Comparison of ENCODE assay signal across 29 cellular contexts in the genomic region with DNA sequence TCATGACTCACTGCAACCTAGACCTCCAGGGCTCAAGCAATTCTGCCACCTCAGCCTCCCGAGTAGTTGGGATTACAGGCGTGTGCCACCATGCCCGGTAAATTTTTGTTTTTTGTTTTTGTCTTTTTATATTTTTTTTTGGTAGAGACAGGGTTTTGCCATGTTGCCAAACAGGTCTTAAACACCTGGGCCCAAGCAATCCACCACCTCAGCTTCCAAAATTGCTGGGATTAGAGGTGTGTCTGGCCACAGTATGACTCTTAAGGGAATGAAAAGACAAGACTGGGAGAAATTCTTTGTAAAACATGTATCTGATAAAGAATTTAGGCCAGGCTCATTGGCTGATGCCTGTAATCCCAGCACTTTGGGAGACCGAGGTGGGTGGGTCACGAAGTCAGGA. TPM values are rescaled to one million over a fixed set of nuclear protein-coding genes. Genes with fewer than 3 reads are reported as not detected.
"Had no signal": no experiment of that assay in that cellular context is flagged by ENCODE, and none has a peak within 500 bp of the region (broad histone marks: within the 10 kb centered on the region; RNA-seq: fewer than 3 reads in every experiment).

No MANE protein-coding gene starts in this region.

- ATAC-seq: activated CD4-positive, alpha-beta T cell treated with anti-CD3 and anti-CD28 coated beads for 36 hours; activated CD8-positive, alpha-beta memory T cell treated with anti-CD3 and anti-CD28 coated beads, Interleukin-2, amount 10 ng/mL, durations not matched to agents 7 days and 5 days; activated CD8-positive, alpha-beta T cell treated with anti-CD3 and anti-CD28 coated beads, Interleukin-2, amount 10 ng/mL, durations not matched to agents 7 days and 5 days; activated naive CD8-positive, alpha-beta T cell treated with anti-CD3 and anti-CD28 coated beads, Interleukin-2, amount 50 U/mL, for 24 hours had no signal

- H3K27ac ChIP-seq: ascending aorta, breast epithelium, VCaP had no signal

- H3K9me3 ChIP-seq: ascending aorta, breast epithelium had no signal

- H3K36me3 ChIP-seq: ascending aorta, breast epithelium had no signal

- H3K4me3 ChIP-seq: ascending aorta, breast epithelium had no signal

- DNase-seq: activated B cell treated with CpG ODN at 0.5 μM for 24 hours; activated CD4-positive, alpha-beta memory T cell treated with anti-CD3 and anti-CD28 coated beads, Interleukin-2, amount 10 ng/mL, durations not matched to agents 7 days and 5 days; activated CD4-positive, alpha-beta T cell treated with anti-CD3 and anti-CD28 coated beads for 1 hour; activated CD4-positive, alpha-beta T cell treated with anti-CD3 and anti-CD28 coated beads for 36 hours; activated CD4-positive, alpha-beta T cell treated with anti-CD3 and anti-CD28 coated beads for 48 hours; activated CD4-positive, alpha-beta T cell treated with anti-CD3 and anti-CD28 coated beads, Interleukin-2, amount 10 ng/mL, durations not matched to agents 7 days and 5 days; activated CD4-positive, alpha-beta T cell treated with anti-CD3 and anti-CD28 coated beads, Interleukin-2, amount 50 U/mL, for 48 hours; activated CD8-positive, alpha-beta memory T cell treated with anti-CD3 and anti-CD28 coated beads for 24 hours; activated CD8-positive, alpha-beta memory T cell treated with anti-CD3 and anti-CD28 coated beads, Interleukin-2, amount 10 ng/mL, durations not matched to agents 7 days and 5 days; activated CD8-positive, alpha-beta memory T cell treated with anti-CD3 and anti-CD28 coated beads, Interleukin-2, amount 50 U/mL, for 48 hours; activated CD8-positive, alpha-beta T cell treated with anti-CD3 and anti-CD28 coated beads, Interleukin-2, amount 10 ng/mL, durations not matched to agents 7 days and 5 days; activated effector memory CD4-positive, alpha-beta T cell treated with Interleukin-2 at 50 U/mL for 16 hours; activated gamma-delta T cell; activated naive CD4-positive, alpha-beta T cell treated with anti-CD3 and anti-CD28 coated beads, Interleukin-2, amount 10 ng/mL, durations not matched to agents 7 days and 5 days; activated naive CD4-positive, alpha-beta T cell treated with Interleukin-2 at 50 U/mL for 16 hours; activated naive CD8-positive, alpha-beta T cell treated with anti-CD3 and anti-CD28 coated beads, Interleukin-2, amount 10 ng/mL, durations not matched to agents 7 days and 5 days; activated naive CD8-positive, alpha-beta T cell treated with anti-CD3 and anti-CD28 coated beads, Interleukin-2, amount 50 U/mL, for 24 hours; activated T-cell treated with anti-CD3 and anti-CD28 coated beads, Interleukin-2, amount 50 U/mL, for 24 hours; activated T-cell treated with anti-CD3 and anti-CD28 coated beads, Interleukin-2, amount 50 U/mL, for 48 hours; amygdala; anterior cingulate cortex; central memory CD4-positive, alpha-beta T cell; T-helper 1 cell; T-helper 2 cell; T-helper 9 cell had no signal

- H3K4me1 ChIP-seq: ascending aorta, breast epithelium had no signal

- H3K27me3 ChIP-seq: ascending aorta, breast epithelium had no signal

RNA-seq across cellular contexts. Expression of a gene that starts 29.2 kb away (rescaled TPM):
- total RNA-seq: activated B cell treated with CpG ODN at 0.5 μM for 24 hours; activated CD4-positive, alpha-beta T cell treated with anti-CD3 and anti-CD28 coated beads for 36 hours; activated CD4-positive, alpha-beta T cell treated with anti-CD3 and anti-CD28 coated beads, Interleukin-2, amount 10 ng/mL, durations not matched to agents 7 days and 5 days; activated CD8-positive, alpha-beta memory T cell treated with anti-CD3 and anti-CD28 coated beads, Interleukin-2, amount 10 ng/mL, durations not matched to agents 7 days and 5 days; activated CD8-positive, alpha-beta T cell treated with anti-CD3 and anti-CD28 coated beads, Interleukin-2, amount 10 ng/mL, durations not matched to agents 7 days and 5 days; activated naive CD8-positive, alpha-beta T cell treated with anti-CD3 and anti-CD28 coated beads, Interleukin-2, amount 10 ng/mL, durations not matched to agents 7 days and 5 days; activated T-helper 2 cell treated with anti-CD3 and anti-CD28 coated beads, Interferon-gamma antibody, Interleukin-2, Interleukin-4, amounts not matched to agents 10 μg/mL and 5 μg/mL and 100 μg/mL, durations not matched to agents 14 hours and 24 hours and 36 hours had no signal
